ENCODE assay signal across 8 cellular contexts in the genomic region with DNA sequence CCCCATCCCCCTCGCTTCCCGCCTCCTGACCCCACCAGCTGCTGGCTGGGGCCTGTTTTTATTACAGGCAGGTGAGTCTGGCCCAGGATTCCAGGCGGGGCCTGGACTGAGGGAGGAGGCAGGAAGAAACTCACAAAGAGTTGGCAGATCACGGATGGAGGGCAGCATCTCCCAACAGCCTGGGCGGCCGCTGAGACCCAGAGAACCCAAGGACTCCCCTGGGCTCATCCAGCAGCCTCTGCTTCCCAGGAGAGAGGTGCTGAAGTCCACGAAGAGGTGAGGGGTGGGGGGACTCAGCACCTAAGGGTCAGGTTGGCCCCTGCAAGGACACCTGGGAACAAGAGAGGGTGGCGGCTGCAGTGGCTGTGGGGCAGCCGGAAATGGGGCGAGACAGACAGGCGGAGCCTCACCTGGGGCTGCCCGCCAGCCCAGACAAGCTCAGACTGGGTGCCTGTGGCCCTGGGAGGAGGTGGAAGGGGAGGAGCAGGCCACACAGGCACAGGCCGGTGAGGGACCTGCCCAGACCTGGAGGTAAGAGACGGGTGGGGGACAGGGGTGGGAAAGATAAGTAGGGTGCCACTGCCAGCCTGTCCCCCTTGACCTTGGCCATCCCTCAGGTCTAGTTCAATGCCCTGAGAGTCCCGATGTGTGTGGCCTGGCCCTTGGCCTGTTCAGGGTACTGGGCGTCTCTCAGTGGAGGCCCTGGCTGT. TPM values are rescaled to one million over a fixed set of nuclear protein-coding genes. Genes with fewer than 3 reads are reported as not detected.
DNase-seq lines count a peak whose midpoint lies in the region; ATAC-seq and TF ChIP-seq lines count a peak whose summit lies in the region.
"Had no signal": no experiment of that assay in that cellular context is flagged by ENCODE, and none has a peak within 500 bp of the region (broad histone marks: within the 10 kb centered on the region; RNA-seq: fewer than 3 reads in every experiment).

No MANE protein-coding gene starts in this region.

- WGBS in testis, 2 donors = 67 to 69% methylated on average over 10 to 16 of the region's 16 CpGs

- peak overlapping the region; percentile 81 for H3K4me2 ChIP-seq in MM.1S (ENCODE audit: low read depth, low read length)

- DNase-seq in MM.1S (peak; percentile 64), NT2/D1 (ENCODE audit: low read depth, low spot score) (no peak), iPS-NIHi11 (ENCODE audit: low spot score) (peak; percentile 58), testis (no peak), glomerular visceral epithelial cell (ENCODE audit: extremely low spot score) (no peak)
- DNase-seq: effector memory CD4-positive, alpha-beta T cell had no signal

- H2AFZ ChIP-seq in MM.1S (ENCODE audit: low read length) = peak overlapping the region; percentile 75

- H3F3A ChIP-seq in MM.1S (ENCODE audit: insufficient read depth, low read length) = peaks cover 9% of the 10 kb centered on the region

- ATAC-seq in GM18858 (IDR thresholded peaks at IDR 0.05; ENCODE audit: unreplicated experiment) (no peak), GM18498 (IDR thresholded peaks at IDR 0.05; ENCODE audit: unreplicated experiment) (no peak)

- H3K4me1 ChIP-seq in MM.1S (ENCODE audit: low read length) (peaks cover 32% of the 10 kb centered on the region), NT2/D1 (ENCODE audit: insufficient read depth, insufficient read length) (peaks cover 46% of the 10 kb centered on the region), testis (peaks cover 30% of the 10 kb centered on the region)

- H3K36me3 ChIP-seq in MM.1S (replicated peaks; ENCODE audit: insufficient read depth, low read length) (no peaks in the 10 kb centered on the region), NT2/D1 (ENCODE audit: insufficient read depth, insufficient read length, low read length) (no peaks in the 10 kb centered on the region), testis (ENCODE audit: low read depth, missing control alignments) (no peaks in the 10 kb centered on the region)

- no peaks in the 10 kb centered on the region for H3K27me3 ChIP-seq in MM.1S (replicated peaks; ENCODE audit: insufficient read depth, low read length)
- H3K27me3 ChIP-seq in NT2/D1 (ENCODE audit: insufficient read depth, insufficient read length) = no peaks in the 10 kb centered on the region
- H3K27me3 ChIP-seq in testis = no peaks in the 10 kb centered on the region

- H3K9me3 ChIP-seq in MM.1S (replicated peaks; ENCODE audit: insufficient read depth, low read length) = no peaks in the 10 kb centered on the region
- H3K9me3 ChIP-seq in NT2/D1 (ENCODE audit: insufficient read depth, low read length) = no peaks in the 10 kb centered on the region
- no peaks in the 10 kb centered on the region for H3K9me3 ChIP-seq in testis

- H3K27ac ChIP-seq in MM.1S (ENCODE audit: low read length) (peak overlapping the region; percentile 43; the same call in 1 of the 2 replicates), testis (peak overlapping the region; percentile 45 to 56)

- H3K79me2 ChIP-seq in MM.1S (ENCODE audit: low read length) = peaks cover 38% of the 10 kb centered on the region

- H3K4me3 ChIP-seq in MM.1S (ENCODE audit: low read length) = peak overlapping the region; percentile 71
- H3K4me3 ChIP-seq in NT2/D1 (ENCODE audit: insufficient read length, low read depth) = no peak overlapping the region
- no peak overlapping the region for H3K4me3 ChIP-seq in testis

- H3K9ac ChIP-seq in MM.1S (ENCODE audit: low read length) (peak overlapping the region; percentile 70), NT2/D1 (ENCODE audit: insufficient read length, low read depth) (peak overlapping the region; percentile 47)

- no peak for TF ChIP-seq POLR2A in testis (IDR thresholded peaks at IDR 0.05)

- H4K20me1 ChIP-seq in MM.1S (ENCODE audit: insufficient read depth, low read length) = no peaks in the 10 kb centered on the region

- intact Hi-C loops in testis (cut with DNase I; ENCODE audit: low total_unique reads) = no loop called here

- TF ChIP-seq CTCF in MM.1S (IDR thresholded peaks at IDR 0.05; ENCODE audit: low read length) (no peak), testis (IDR thresholded peaks at IDR 0.05) (no peak)

- no peaks in the 10 kb centered on the region for H3K9me2 ChIP-seq in MM.1S (replicated peaks; ENCODE audit: insufficient read depth, low read length)

RNA-seq across cellular contexts. Expression of gene ADGRG1, which starts 8.7 kb away (rescaled TPM):
- total RNA-seq in testis = 100 to 1,000 TPM; 296 to 346 TPM
- polyA plus RNA-seq in testis (ENCODE audit: insufficient read depth, low read depth, low replicate concordance) = 134 TPM

RNA-seq across cellular contexts. Expression of gene ADGRG3, which starts 48.3 kb away (rescaled TPM):
- total RNA-seq in testis = under 1 TPM; 0.37 to 0.63 TPM
- 0.82 TPM for polyA plus RNA-seq in testis (ENCODE audit: insufficient read depth, low read depth, low replicate concordance)

Comparison
In these comparisons a context has a peak if more than half of its experiments do, and no peak if none do; other contexts are left out.
1. DNase-seq: peak in MM.1S (single experiment) and iPS-NIHi11 (single experiment); none in NT2/D1 (single experiment), testis (single experiment) and glomerular visceral epithelial cell (single experiment).